32 cellular contexts compared by ENCODE assay signal in genomic region chr22:24166811-24167210, GRCh38.
"Had no signal": no experiment of that assay in that cellular context is flagged by ENCODE, and none has a peak within 500 bp of the region (broad histone marks: within the 10 kb centered on the region; RNA-seq: fewer than 3 reads in every experiment).

No MANE protein-coding gene starts in this region.

- H3K27me3 ChIP-seq: adrenal gland, body of pancreas, brain microvascular endothelial cell, breast epithelium had no signal

- H3K27ac Mint-ChIP-seq: activated B cell treated with CpG ODN at 0.5 μM for 24 hours; activated CD4-positive, alpha-beta T cell treated with anti-CD3 and anti-CD28 coated beads, Interleukin-2, amount 10 ng/mL, durations not matched to agents 24 days and 14 days; activated CD8-positive, alpha-beta T cell treated with anti-CD3 and anti-CD28 coated beads for 36 hours; activated naive CD4-positive, alpha-beta T cell treated with anti-CD3 and anti-CD28 coated beads, Interleukin-2, amount 50 U/mL, for 24 hours; activated naive CD8-positive, alpha-beta T cell treated with anti-CD3 and anti-CD28 coated beads for 36 hours; activated T-cell treated with anti-CD3 and anti-CD28 coated beads, Interleukin-2, amount 50 U/mL, for 72 hours; activated T-helper 1 cell treated with anti-CD3 and anti-CD28 coated beads, Interleukin-12 subunit alpha, Interleukin-12 subunit beta, Interleukin-2, Interleukin-4 antibody, amounts not matched to agents 30 ng/mL and 10 ng/mL and 1 ng/mL, durations not matched to agents 14 hours and 24 hours and 36 hours; activated T-helper 17 cell treated with anti-CD3 and anti-CD28 coated beads, Interleukin-2, amount 50 U/mL, for 72 hours; T-helper 2 cell treated with Interferon-gamma antibody and Interleukin-4, amounts not matched to agents 5 μg/mL and 100 μg/mL, for 36 hours had no signal

- FAIRE-seq: astrocyte, TTC549 had no signal

- H3K9me3 ChIP-seq: adrenal gland, body of pancreas, breast epithelium had no signal

- H3K9me3 Mint-ChIP-seq: activated B cell treated with CpG ODN at 0.5 μM for 24 hours; activated CD4-positive, alpha-beta memory T cell treated with anti-CD3 and anti-CD28 coated beads for 36 hours; activated CD4-positive, alpha-beta T cell treated with anti-CD3 and anti-CD28 coated beads, Interleukin-2, amount 10 ng/mL, durations not matched to agents 24 days and 14 days; activated CD8-positive, alpha-beta T cell treated with anti-CD3 and anti-CD28 coated beads for 36 hours; activated naive CD4-positive, alpha-beta T cell treated with anti-CD3 and anti-CD28 coated beads for 36 hours; activated naive CD4-positive, alpha-beta T cell treated with anti-CD3 and anti-CD28 coated beads, Interleukin-2, amount 50 U/mL, for 24 hours; activated naive CD8-positive, alpha-beta T cell treated with anti-CD3 and anti-CD28 coated beads for 36 hours; activated T-cell treated with anti-CD3 and anti-CD28 coated beads, Interleukin-2, amount 50 U/mL, for 4 hours; activated T-cell treated with anti-CD3 and anti-CD28 coated beads, Interleukin-2, amount 50 U/mL, for 72 hours; activated T-helper 1 cell treated with anti-CD3 and anti-CD28 coated beads, Interleukin-12 subunit alpha, Interleukin-12 subunit beta, Interleukin-2, Interleukin-4 antibody, amounts not matched to agents 30 ng/mL and 10 ng/mL and 1 ng/mL, durations not matched to agents 14 hours and 24 hours and 36 hours; activated T-helper 17 cell treated with anti-CD3 and anti-CD28 coated beads, Interleukin-2, amount 50 U/mL, for 72 hours; T-helper 2 cell treated with Interferon-gamma antibody and Interleukin-4, amounts not matched to agents 5 μg/mL and 100 μg/mL, for 36 hours had no signal

- H3K4me3 Mint-ChIP-seq: activated B cell treated with CpG ODN at 0.5 μM for 24 hours; activated CD4-positive, alpha-beta memory T cell treated with anti-CD3 and anti-CD28 coated beads for 36 hours; activated CD4-positive, alpha-beta T cell treated with anti-CD3 and anti-CD28 coated beads, Interleukin-2, amount 10 ng/mL, durations not matched to agents 24 days and 14 days; activated CD8-positive, alpha-beta T cell treated with anti-CD3 and anti-CD28 coated beads for 36 hours; activated naive CD4-positive, alpha-beta T cell treated with anti-CD3 and anti-CD28 coated beads for 36 hours; activated naive CD4-positive, alpha-beta T cell treated with anti-CD3 and anti-CD28 coated beads, Interleukin-2, amount 50 U/mL, for 24 hours; activated naive CD8-positive, alpha-beta T cell treated with anti-CD3 and anti-CD28 coated beads for 36 hours; activated T-cell treated with anti-CD3 and anti-CD28 coated beads, Interleukin-2, amount 50 U/mL, for 4 hours; activated T-cell treated with anti-CD3 and anti-CD28 coated beads, Interleukin-2, amount 50 U/mL, for 72 hours; activated T-helper 1 cell treated with anti-CD3 and anti-CD28 coated beads, Interleukin-12 subunit alpha, Interleukin-12 subunit beta, Interleukin-2, Interleukin-4 antibody, amounts not matched to agents 30 ng/mL and 10 ng/mL and 1 ng/mL, durations not matched to agents 14 hours and 24 hours and 36 hours; activated T-helper 17 cell treated with anti-CD3 and anti-CD28 coated beads, Interleukin-2, amount 50 U/mL, for 72 hours; T-helper 2 cell treated with Interferon-gamma antibody and Interleukin-4, amounts not matched to agents 5 μg/mL and 100 μg/mL, for 36 hours had no signal

- DNase-seq: activated B cell treated with CpG ODN at 0.5 μM for 24 hours; activated CD4-positive, alpha-beta memory T cell treated with anti-CD3 and anti-CD28 coated beads for 36 hours; activated CD4-positive, alpha-beta T cell treated with anti-CD3 and anti-CD28 coated beads for 4 hours; activated CD4-positive, alpha-beta T cell treated with anti-CD3 and anti-CD28 coated beads, Interleukin-2, amount 10 ng/mL, durations not matched to agents 24 days and 14 days; activated CD4-positive, alpha-beta T cell treated with anti-CD3 and anti-CD28 coated beads, Interleukin-2, amount 50 U/mL, for 1 hour; activated CD4-positive, alpha-beta T cell treated with anti-CD3 and anti-CD28 coated beads, Interleukin-2, amount 50 U/mL, for 4 hours; activated CD4-positive, CD25-positive, alpha-beta regulatory T cell treated with anti-CD3 and anti-CD28 coated beads, Interleukin-2, amount 50 U/mL, for 72 hours; activated CD8-positive, alpha-beta memory T cell treated with anti-CD3 and anti-CD28 coated beads, Interleukin-2, amount 50 U/mL, for 4 hours; activated CD8-positive, alpha-beta T cell treated with anti-CD3 and anti-CD28 coated beads for 36 hours; activated effector memory CD4-positive, alpha-beta T cell treated with anti-CD3 and anti-CD28 coated beads, Interleukin-2, amount 50 U/mL, for 16 hours; activated gamma-delta T cell treated with Interleukin-2 at 50 U/mL for 16 hours; activated naive CD4-positive, alpha-beta T cell; activated naive CD4-positive, alpha-beta T cell treated with anti-CD3 and anti-CD28 coated beads for 36 hours; activated naive CD8-positive, alpha-beta T cell treated with anti-CD3 and anti-CD28 coated beads for 36 hours; activated T-cell treated with anti-CD3 and anti-CD28 coated beads, Interleukin-2, amount 50 U/mL, for 4 hours; activated T-cell treated with anti-CD3 and anti-CD28 coated beads, Interleukin-2, amount 50 U/mL, for 72 hours; adrenal gland; amniotic stem cell; aorta; body of pancreas; brain microvascular endothelial cell; central memory CD4-positive, alpha-beta T cell; T-helper 2 cell; T-helper 9 cell had no signal

- ATAC-seq: activated CD8-positive, alpha-beta T cell treated with anti-CD3 and anti-CD28 coated beads for 36 hours; activated T-cell treated with anti-CD3 and anti-CD28 coated beads, Interleukin-2, amount 50 U/mL, for 4 hours; activated T-cell treated with anti-CD3 and anti-CD28 coated beads, Interleukin-2, amount 50 U/mL, for 72 hours; activated T-helper 17 cell treated with anti-CD3 and anti-CD28 coated beads, Interleukin-2, amount 50 U/mL, for 72 hours; body of pancreas had no signal

- H3K27ac ChIP-seq: adrenal gland, body of pancreas, brain microvascular endothelial cell, breast epithelium, VCaP had no signal

- H3K4me1 Mint-ChIP-seq: activated T-helper 17 cell treated with anti-CD3 and anti-CD28 coated beads, Interleukin-2, amount 50 U/mL, for 72 hours had no signal

- H3K4me3 ChIP-seq: adrenal gland, body of pancreas, breast epithelium had no signal

- H3K27me3 Mint-ChIP-seq: activated B cell treated with CpG ODN at 0.5 μM for 24 hours; activated CD4-positive, alpha-beta memory T cell treated with anti-CD3 and anti-CD28 coated beads for 36 hours; activated CD4-positive, alpha-beta T cell treated with anti-CD3 and anti-CD28 coated beads, Interleukin-2, amount 10 ng/mL, durations not matched to agents 24 days and 14 days; activated CD8-positive, alpha-beta T cell treated with anti-CD3 and anti-CD28 coated beads for 36 hours; activated naive CD4-positive, alpha-beta T cell treated with anti-CD3 and anti-CD28 coated beads, Interleukin-2, amount 50 U/mL, for 24 hours; activated naive CD8-positive, alpha-beta T cell treated with anti-CD3 and anti-CD28 coated beads for 36 hours; activated T-helper 17 cell treated with anti-CD3 and anti-CD28 coated beads, Interleukin-2, amount 50 U/mL, for 72 hours had no signal
